Comparison of ENCODE assay signal across 15 cellular contexts in genomic region chr9:517993-518392, GRCh38. TPM values are rescaled to one million over a fixed set of nuclear protein-coding genes. Genes with fewer than 3 reads are reported as not detected.
A peak's percentile ranks its signal among the peaks of the same experiment; 100 is the strongest.
DNase-seq lines count a peak whose midpoint lies in the region; ATAC-seq and TF ChIP-seq lines count a peak whose summit lies in the region.
"Had no signal": no experiment of that assay in that cellular context is flagged by ENCODE, and none has a peak within 500 bp of the region (broad histone marks: within the 10 kb centered on the region; RNA-seq: fewer than 3 reads in every experiment).

No MANE protein-coding gene starts in this region.

- peaks cover 3 to 7% of the 10 kb centered on the region in 2 donors for H3K36me3 Mint-ChIP-seq in activated T-cell treated with anti-CD3 and anti-CD28 coated beads, Interleukin-2, amount 50 U/mL, for 72 hours (ENCODE audit: insufficient read depth in 2 of 2)
- H3K36me3 Mint-ChIP-seq in activated naive CD8-positive, alpha-beta T cell treated with anti-CD3 and anti-CD28 coated beads for 36 hours: peaks cover 5% of the 10 kb centered on the region
- H3K36me3 Mint-ChIP-seq in type B pancreatic cell: peaks cover 6% of the 10 kb centered on the region
- H3K36me3 Mint-ChIP-seq: CD14-positive monocyte had no signal

- peak; percentile 36 to 40 for ATAC-seq in activated T-cell treated with anti-CD3 and anti-CD28 coated beads, Interleukin-2, amount 50 U/mL, for 72 hours (replicated peaks in 1 of 2)
- peak; percentile 50 for ATAC-seq in left colon
- no peak for ATAC-seq in HG03342 (IDR thresholded peaks at IDR 0.05; ENCODE audit: unreplicated experiment)
- ATAC-seq: A549 had no signal

- peak overlapping the region; percentile 97 for H3K27ac Mint-ChIP-seq in activated T-cell treated with anti-CD3 and anti-CD28 coated beads, Interleukin-2, amount 50 U/mL, for 72 hours
- H3K27ac Mint-ChIP-seq in activated naive CD8-positive, alpha-beta T cell treated with anti-CD3 and anti-CD28 coated beads for 36 hours: peak overlapping the region; percentile 10
- H3K27ac Mint-ChIP-seq in type B pancreatic cell: peak overlapping the region; percentile 40
- H3K27ac Mint-ChIP-seq: brain, CD14-positive monocyte had no signal

- TF ChIP-seq CTCF in type B pancreatic cell (conservative IDR thresholded peaks at IDR 0.05): no peak

- no peaks in the 10 kb centered on the region for H3K27me3 Mint-ChIP-seq in activated T-cell treated with anti-CD3 and anti-CD28 coated beads, Interleukin-2, amount 50 U/mL, for 72 hours (ENCODE audit: low read depth)
- no peaks in the 10 kb centered on the region for H3K27me3 Mint-ChIP-seq in activated naive CD8-positive, alpha-beta T cell treated with anti-CD3 and anti-CD28 coated beads for 36 hours
- no peaks in the 10 kb centered on the region for H3K27me3 Mint-ChIP-seq in type B pancreatic cell

- peaks cover 64% of the 10 kb centered on the region for H3K4me1 Mint-ChIP-seq in activated T-cell treated with anti-CD3 and anti-CD28 coated beads, Interleukin-2, amount 50 U/mL, for 72 hours (ENCODE audit: low read depth)
- peaks cover 26% of the 10 kb centered on the region for H3K4me1 Mint-ChIP-seq in activated naive CD8-positive, alpha-beta T cell treated with anti-CD3 and anti-CD28 coated beads for 36 hours
- H3K4me1 Mint-ChIP-seq in type B pancreatic cell (ENCODE audit: unreplicated experiment): peaks cover 30% of the 10 kb centered on the region
- H3K4me1 Mint-ChIP-seq: CD14-positive monocyte had no signal

- peaks cover 0 to 4% of the 10 kb centered on the region in 2 donors for H3K9me3 Mint-ChIP-seq in activated T-cell treated with anti-CD3 and anti-CD28 coated beads, Interleukin-2, amount 50 U/mL, for 72 hours
- H3K9me3 Mint-ChIP-seq in activated naive CD8-positive, alpha-beta T cell treated with anti-CD3 and anti-CD28 coated beads for 36 hours: peaks cover 5% of the 10 kb centered on the region
- peaks cover 6% of the 10 kb centered on the region for H3K9me3 Mint-ChIP-seq in type B pancreatic cell

- peak overlapping the region; percentile 78 to 90 for H3K4me3 Mint-ChIP-seq in activated T-cell treated with anti-CD3 and anti-CD28 coated beads, Interleukin-2, amount 50 U/mL, for 72 hours
- H3K4me3 Mint-ChIP-seq in activated naive CD8-positive, alpha-beta T cell treated with anti-CD3 and anti-CD28 coated beads for 36 hours: no peak overlapping the region
- H3K4me3 Mint-ChIP-seq in type B pancreatic cell: peak overlapping the region; percentile 38
- H3K4me3 Mint-ChIP-seq: brain, CD14-positive monocyte had no signal

- DNase-seq in activated T-cell treated with anti-CD3 and anti-CD28 coated beads, Interleukin-2, amount 50 U/mL, for 72 hours: no peak
- DNase-seq in activated T-cell treated with anti-CD3 and anti-CD28 coated beads for 4 hours: no peak
- no peak for DNase-seq in activated naive CD8-positive, alpha-beta T cell treated with anti-CD3 and anti-CD28 coated beads for 36 hours
- no peak for DNase-seq in left colon
- DNase-seq in type B pancreatic cell (ENCODE audit: extremely low spot score, unreplicated experiment): no peak
- DNase-seq in epidermal melanocyte (ENCODE audit: insufficient read length, low spot score): no peak
- DNase-seq in DMS53 treated with DMSO at 0.1 percent for 48 hours (lab: John Stamatoyannopoulos, UW; ENCODE audit: unreplicated experiment): no peak
- DNase-seq: activated gamma-delta T cell treated with Interleukin-2 at 50 U/mL for 16 hours; dorsolateral prefrontal cortex; NCI-H748 treated with DMSO at 0.1 percent for 48 hours; stimulated activated CD4-positive, alpha-beta T cell treated with anti-CD3 and anti-CD28 coated beads, Interleukin-4, amount 100 ng/mL, for 4 hours had no signal

- intact Hi-C loops in left colon (cut with DNase I, micrococcal nuclease): no loop called here

RNA-seq across cellular contexts. Expression of gene KANK1, which starts 13.5 kb away (rescaled TPM):
- 1 to 10 TPM; 6.2 to 6.7 TPM for total RNA-seq in activated T-cell treated with anti-CD3 and anti-CD28 coated beads, Interleukin-2, amount 50 U/mL, for 72 hours
- 1 to 10 TPM; 4.4 to 5.1 TPM for total RNA-seq in activated naive CD8-positive, alpha-beta T cell treated with anti-CD3 and anti-CD28 coated beads for 36 hours
- total RNA-seq in left colon: 10 to 100 TPM; 29.1 to 30.2 TPM
- total RNA-seq in type B pancreatic cell (ENCODE audit: low replicate concordance): 54.6 and 68.3 TPM in 2 replicates

Comparison
In these comparisons a context has a peak if more than half of its experiments do, and no peak if none do; other contexts are left out.
1. H3K27ac Mint-ChIP-seq: peak in every context shown above with its lines; median percentile 97 in activated T-cell treated with anti-CD3 and anti-CD28 coated beads, Interleukin-2, amount 50 U/mL, for 72 hours; 40 in type B pancreatic cell; 10 in activated naive CD8-positive, alpha-beta T cell treated with anti-CD3 and anti-CD28 coated beads for 36 hours.